ENCODE assay signal across 1 cellular context in genomic region chr19:53896682-53897081, GRCh38.
TF ChIP-seq lines count a peak whose summit lies in the region.

No MANE protein-coding gene starts in this region.

TF ChIP-seq in HepG2, 621 proteins besides CTCF, POLR2A, EP300 and RAD21:
- TF ChIP-seq, protein P1, sequence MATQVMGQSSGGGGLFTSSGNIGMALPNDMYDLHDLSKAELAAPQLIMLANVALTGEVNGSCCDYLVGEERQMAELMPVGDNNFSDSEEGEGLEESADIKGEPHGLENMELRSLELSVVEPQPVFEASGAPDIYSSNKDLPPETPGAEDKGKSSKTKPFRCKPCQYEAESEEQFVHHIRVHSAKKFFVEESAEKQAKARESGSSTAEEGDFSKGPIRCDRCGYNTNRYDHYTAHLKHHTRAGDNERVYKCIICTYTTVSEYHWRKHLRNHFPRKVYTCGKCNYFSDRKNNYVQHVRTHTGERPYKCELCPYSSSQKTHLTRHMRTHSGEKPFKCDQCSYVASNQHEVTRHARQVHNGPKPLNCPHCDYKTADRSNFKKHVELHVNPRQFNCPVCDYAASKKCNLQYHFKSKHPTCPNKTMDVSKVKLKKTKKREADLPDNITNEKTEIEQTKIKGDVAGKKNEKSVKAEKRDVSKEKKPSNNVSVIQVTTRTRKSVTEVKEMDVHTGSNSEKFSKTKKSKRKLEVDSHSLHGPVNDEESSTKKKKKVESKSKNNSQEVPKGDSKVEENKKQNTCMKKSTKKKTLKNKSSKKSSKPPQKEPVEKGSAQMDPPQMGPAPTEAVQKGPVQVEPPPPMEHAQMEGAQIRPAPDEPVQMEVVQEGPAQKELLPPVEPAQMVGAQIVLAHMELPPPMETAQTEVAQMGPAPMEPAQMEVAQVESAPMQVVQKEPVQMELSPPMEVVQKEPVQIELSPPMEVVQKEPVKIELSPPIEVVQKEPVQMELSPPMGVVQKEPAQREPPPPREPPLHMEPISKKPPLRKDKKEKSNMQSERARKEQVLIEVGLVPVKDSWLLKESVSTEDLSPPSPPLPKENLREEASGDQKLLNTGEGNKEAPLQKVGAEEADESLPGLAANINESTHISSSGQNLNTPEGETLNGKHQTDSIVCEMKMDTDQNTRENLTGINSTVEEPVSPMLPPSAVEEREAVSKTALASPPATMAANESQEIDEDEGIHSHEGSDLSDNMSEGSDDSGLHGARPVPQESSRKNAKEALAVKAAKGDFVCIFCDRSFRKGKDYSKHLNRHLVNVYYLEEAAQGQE (IDR thresholded peaks at IDR 0.05; ENCODE audit: borderline replicate concordance in 1 of 2, low read depth in 1 of 2, low read length in 2 of 2): peak; percentile 23 to 88
- TF ChIP-seq SIX4 (CRISPR knock-in tag; IDR thresholded peaks at IDR 0.05) (no peak), MIER2 (CRISPR knock-in tag; IDR thresholded peaks at IDR 0.05) (peak; percentile 60; the same call in 1 of the 2 replicates)
